ENCODE assay signal across 12 cellular contexts in genomic region chr3:174859109-174859735, GRCh38. TPM values are rescaled to one million over a fixed set of nuclear protein-coding genes. Genes with fewer than 3 reads are reported as not detected.
DNase-seq lines count a peak whose midpoint lies in the region; ATAC-seq and TF ChIP-seq lines count a peak whose summit lies in the region.
"Had no signal": no experiment of that assay in that cellular context is flagged by ENCODE, and none has a peak within 500 bp of the region (broad histone marks: within the 10 kb centered on the region; RNA-seq: fewer than 3 reads in every experiment).

TSS of gene NAALADL2 (plus strand) at chr3:174859334.

- 53% methylated on average over 5 of the region's 5 CpGs for WGBS in hepatocyte (ENCODE audit: low lambda C conversion rate, missing lambda C conversion rate)
- 15 to 66% methylated on average over 5 of the region's 5 CpGs for WGBS in sigmoid colon, 2 donors

- H3K9me3 ChIP-seq in hepatocyte (ENCODE audit: low read depth) (no peaks in the 10 kb centered on the region), sigmoid colon (no peaks in the 10 kb centered on the region)
- H3K9me3 ChIP-seq: heart right ventricle, uterus had no signal

- H3K4me1 ChIP-seq in hepatocyte (ENCODE audit: insufficient read depth) (peaks cover 5% of the 10 kb centered on the region), rectal smooth muscle tissue (ENCODE audit: control insufficient read depth, insufficient read depth, low read length) (no peaks in the 10 kb centered on the region), sigmoid colon (peaks cover 0 to 12% (median 3%) of the 10 kb centered on the region in 4 donors)
- H3K4me1 ChIP-seq: uterus had no signal

- peak within 1 kb of the TSS; percentile 60 for H3K27ac ChIP-seq in hepatocyte
- H3K27ac ChIP-seq in rectal smooth muscle tissue (ENCODE audit: low read depth, low read length), result no peak within 1 kb of the TSS
- H3K27ac ChIP-seq in sigmoid colon, result no peak within 1 kb of the TSS
- H3K27ac ChIP-seq: heart right ventricle, uterus had no signal

- no peak within 1 kb of the TSS for H3K4me3 Mint-ChIP-seq in HFFc6
- H3K4me3 Mint-ChIP-seq: activated T-cell treated with anti-CD3 and anti-CD28 coated beads, Interleukin-2, amount 50 U/mL, for 72 hours had no signal

- H3K4me2 ChIP-seq in hepatocyte, result peak within 1 kb of the TSS; percentile 63

- DNase-seq in HFFc6 (no peak), NCI-H2196 (lab: John Stamatoyannopoulos, UW; ENCODE audit: unreplicated experiment) (peak; percentile 52), hepatocyte (ENCODE audit: low spot score) (peak; percentile 23), HCEC 1CT (no peak), sigmoid colon (no peak)
- DNase-seq: activated T-cell treated with anti-CD3 and anti-CD28 coated beads, Interleukin-2, amount 50 U/mL, for 72 hours; DMS 273 treated with DMSO at 0.1 percent for 48 hours; heart right ventricle; uterus had no signal

- H3K9me2 ChIP-seq in hepatocyte (replicated peaks; ENCODE audit: insufficient read depth), result no peaks in the 10 kb centered on the region

- H3K27ac Mint-ChIP-seq in HFFc6, result no peak within 1 kb of the TSS
- H3K27ac Mint-ChIP-seq: activated T-cell treated with anti-CD3 and anti-CD28 coated beads, Interleukin-2, amount 50 U/mL, for 72 hours had no signal

- ATAC-seq in HG02970 (IDR thresholded peaks at IDR 0.05; ENCODE audit: low FRiP score, unreplicated experiment), result no peak
- no peak for ATAC-seq in GM19351 (IDR thresholded peaks at IDR 0.05; ENCODE audit: unreplicated experiment)
- ATAC-seq: activated T-cell treated with anti-CD3 and anti-CD28 coated beads, Interleukin-2, amount 50 U/mL, for 72 hours; heart right ventricle had no signal

- no peaks in the 10 kb centered on the region; the same call in 1 of the 2 replicates for H3K27me3 Mint-ChIP-seq in HFFc6 (ENCODE audit: insufficient read depth)

- H3K27me3 ChIP-seq in hepatocyte (no peaks in the 10 kb centered on the region), rectal smooth muscle tissue (ENCODE audit: control insufficient read depth, insufficient read depth, low read length) (no peaks in the 10 kb centered on the region), sigmoid colon (no peaks in the 10 kb centered on the region)
- H3K27me3 ChIP-seq: heart right ventricle, uterus had no signal

- H2AFZ ChIP-seq in hepatocyte, result peak within 1 kb of the TSS; percentile 12

- H3K79me2 ChIP-seq in hepatocyte, result no peaks in the 10 kb centered on the region

- no peak for TF ChIP-seq EP300 in sigmoid colon (IDR thresholded peaks at IDR 0.05)

- H3K9ac ChIP-seq in rectal smooth muscle tissue (ENCODE audit: low read length), result no peak within 1 kb of the TSS

- no peaks in the 10 kb centered on the region for H3K36me3 Mint-ChIP-seq in HFFc6 (ENCODE audit: low read depth)

- no peaks in the 10 kb centered on the region for H4K20me1 ChIP-seq in hepatocyte (ENCODE audit: insufficient read depth, poor library complexity, severe bottlenecking)

- H3K9me3 Mint-ChIP-seq in HFFc6, result no peaks in the 10 kb centered on the region

- H3K4me3 ChIP-seq in hepatocyte (no peak within 1 kb of the TSS), rectal smooth muscle tissue (ENCODE audit: low read length) (peak within 1 kb of the TSS; percentile 1), sigmoid colon (no peak within 1 kb of the TSS)
- H3K4me3 ChIP-seq: heart right ventricle, uterus had no signal

- TF ChIP-seq CTCF in HFFc6 (IDR thresholded peaks at IDR 0.05) (no peak), hepatocyte (IDR thresholded peaks at IDR 0.05; ENCODE audit: poor library complexity) (no peak), sigmoid colon (IDR thresholded peaks at IDR 0.05) (no peak)

- no peak for TF ChIP-seq POLR2A in sigmoid colon (IDR thresholded peaks at IDR 0.05)

- intact Hi-C loops in sigmoid colon (cut with DNase I), result no loop called here

- H3K36me3 ChIP-seq in hepatocyte (replicated peaks; ENCODE audit: insufficient read depth, low read depth) (no peaks in the 10 kb centered on the region), rectal smooth muscle tissue (ENCODE audit: control insufficient read depth, insufficient read depth, low read length) (no peaks in the 10 kb centered on the region), sigmoid colon (no peaks in the 10 kb centered on the region)
- H3K36me3 ChIP-seq: heart right ventricle, uterus had no signal

- H3K4me1 Mint-ChIP-seq in HFFc6 (ENCODE audit: low read depth), result peaks cover 30% of the 10 kb centered on the region

RNA-seq across cellular contexts. Expression of gene NAALADL2, which starts in this region (rescaled TPM):
- 10 to 100 TPM; 12.0 to 15.2 (median 12.3) TPM for total RNA-seq in HFFc6 (2021; fragmentation: NEBNext Ultra II Directional; extraction: Animal tissue kit (Norgen Biotek cat#: 25700))
- total RNA-seq in hepatocyte, result 15.3 and 16.7 TPM in 2 replicates
- 3.4 and 11.3 TPM in 2 replicates for polyA plus RNA-seq in hepatocyte
- total RNA-seq in sigmoid colon, result 10 to 100 TPM in 3 of 4 donors, 1 to 10 TPM in 1; 6.0 to 18.5 (median 10.7) TPM
- polyA plus RNA-seq in sigmoid colon, result 1 to 10 TPM in 2 of 3 donors, under 1 TPM in 1; 0.46 to 2.3 (median 1.8) TPM

Comparison
In these comparisons a context has a peak if more than half of its experiments do, and no peak if none do; other contexts are left out.
1. DNase-seq: peak in NCI-H2196 (single experiment) and hepatocyte (single experiment); none in HFFc6 (single experiment), HCEC 1CT (single experiment) and sigmoid colon (single experiment).